Comparison of ENCODE assay signal across 1 cellular context in the genomic region with DNA sequence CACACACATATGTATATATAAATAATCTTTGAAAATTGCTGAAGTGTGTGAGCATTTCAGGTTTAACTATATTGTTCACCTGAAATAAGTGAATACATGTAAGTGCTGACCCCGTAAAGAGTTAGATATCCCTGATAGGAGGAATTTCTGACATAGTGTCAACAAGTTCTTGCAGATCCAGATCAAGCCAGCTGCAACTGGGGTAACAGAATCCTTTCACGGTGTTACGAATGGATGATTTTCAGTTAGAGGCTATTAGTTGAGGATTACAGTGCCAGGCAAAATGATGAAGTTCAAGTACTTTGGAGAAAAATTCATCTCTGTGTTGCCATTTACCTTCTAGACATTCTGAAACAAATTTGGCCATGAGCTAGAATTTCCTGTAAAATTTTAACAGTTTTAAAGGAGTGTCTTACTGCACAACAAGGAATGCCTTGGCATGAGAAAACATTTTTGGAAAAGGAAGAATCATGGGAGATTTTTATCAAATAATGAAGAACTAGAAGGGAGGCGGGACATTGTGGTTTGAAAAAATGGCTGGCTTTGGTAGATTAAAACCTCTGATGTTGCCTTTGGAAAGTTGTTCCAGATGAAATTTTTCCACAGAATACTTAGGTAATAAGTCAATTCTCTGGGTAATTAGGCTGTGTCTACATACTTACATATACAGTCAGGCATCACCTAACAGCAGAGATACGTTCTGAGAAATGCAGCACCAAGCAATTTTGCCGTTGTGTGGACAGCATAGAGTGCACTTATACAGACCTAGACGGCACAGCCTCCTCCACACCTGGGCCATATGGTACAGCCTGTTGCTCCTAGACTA.
TF ChIP-seq lines count a peak whose summit lies in the region.

No MANE protein-coding gene starts in this region.

TF ChIP-seq in IMR-90, 13 proteins besides CTCF, POLR2A, EP300 and RAD21 (continued from another document):
- TF ChIP-seq ELK1 (IDR thresholded peaks at IDR 0.05; ENCODE audit: borderline replicate concordance, low read depth, low read length) (no peak), RFX5 (IDR thresholded peaks at IDR 0.05; ENCODE audit: low read depth, low read length) (no peak), MXI1 (IDR thresholded peaks at IDR 0.05; ENCODE audit: borderline replicate concordance, low read depth, low read length) (no peak), SMC3 (IDR thresholded peaks at IDR 0.05; ENCODE audit: low read depth, low read length) (no peak), CEBPB (IDR thresholded peaks at IDR 0.05; ENCODE audit: low read depth, low read length) (no peak), MAFK (IDR thresholded peaks at IDR 0.05; ENCODE audit: low read depth, low read length) (no peak)
